ENCODE assay signal across 9 cellular contexts in genomic region chr12:120121766-120122293, GRCh38. TPM values are rescaled to one million over a fixed set of nuclear protein-coding genes. Genes with fewer than 3 reads are reported as not detected.
DNase-seq lines count a peak whose midpoint lies in the region; ATAC-seq, FAIRE-seq and TF ChIP-seq lines count a peak whose summit lies in the region.
"Had no signal": no experiment of that assay in that cellular context is flagged by ENCODE, and none has a peak within 500 bp of the region (broad histone marks: within the 10 kb centered on the region; RNA-seq: fewer than 3 reads in every experiment).

No MANE protein-coding gene starts in this region.

- 59 to 68% (median 64%) methylated on average over 4 of the region's 4 CpGs for WGBS in adrenal gland, 4 donors

- ATAC-seq in GM18861 (IDR thresholded peaks at IDR 0.05; ENCODE audit: unreplicated experiment) (peak; percentile 43), GM21619 (IDR thresholded peaks at IDR 0.05; ENCODE audit: unreplicated experiment) (peak; percentile 38), HG03521 (IDR thresholded peaks at IDR 0.05; ENCODE audit: unreplicated experiment) (peak; percentile 37)

- TF ChIP-seq CTCF in adrenal gland (IDR thresholded peaks at IDR 0.05): no peak

- TF ChIP-seq POLR2A in adrenal gland (IDR thresholded peaks at IDR 0.05): no peak

- no peaks in the 10 kb centered on the region for H3K36me3 ChIP-seq in adrenal gland (replicated peaks in 1 of 2)

- no peaks in the 10 kb centered on the region for H3K9me3 ChIP-seq in adrenal gland (replicated peaks in 1 of 3)

- intact Hi-C loops in adrenal gland (cut with DNase I): no loop called here

- no peak for FAIRE-seq in RCC 7860 (lab: Jason Lieb, UNC)

- H3K27ac ChIP-seq in adrenal gland: no peak overlapping the region

- H3K27me3 ChIP-seq in adrenal gland: no peaks in the 10 kb centered on the region

- DNase-seq in foreskin melanocyte: peak; percentile 49
- DNase-seq in adrenal gland: no peak
- DNase-seq in NCI-H510A (lab: John Stamatoyannopoulos, UW): no peak
- DNase-seq in RCC 7860 (ENCODE audit: low spot score): no peak
- DNase-seq: NCI-H69, trophoblast cell had no signal

- no peak overlapping the region for H3K4me3 ChIP-seq in adrenal gland

- peaks cover 25 to 44% of the 10 kb centered on the region in 2 donors for H3K4me1 ChIP-seq in adrenal gland (replicated peaks in 1 of 2)

RNA-seq across cellular contexts. Expression of gene RAB35, which starts 5.3 kb away (rescaled TPM):
- total RNA-seq in adrenal gland: 10 to 100 TPM; 18.1 to 49.5 (median 31.8) TPM
- 10 to 100 TPM; 13.5 to 30.6 (median 20.5) TPM for polyA plus RNA-seq in adrenal gland
